ENCODE assay signal across 1 cellular context in genomic region chr2:11750422-11750821, GRCh38.
TF ChIP-seq lines count a peak whose summit lies in the region.

No MANE protein-coding gene starts in this region.

TF ChIP-seq in HEK293, 187 proteins besides CTCF, POLR2A, EP300 and RAD21 (continued from another document):
- TF ChIP-seq, protein P1, sequence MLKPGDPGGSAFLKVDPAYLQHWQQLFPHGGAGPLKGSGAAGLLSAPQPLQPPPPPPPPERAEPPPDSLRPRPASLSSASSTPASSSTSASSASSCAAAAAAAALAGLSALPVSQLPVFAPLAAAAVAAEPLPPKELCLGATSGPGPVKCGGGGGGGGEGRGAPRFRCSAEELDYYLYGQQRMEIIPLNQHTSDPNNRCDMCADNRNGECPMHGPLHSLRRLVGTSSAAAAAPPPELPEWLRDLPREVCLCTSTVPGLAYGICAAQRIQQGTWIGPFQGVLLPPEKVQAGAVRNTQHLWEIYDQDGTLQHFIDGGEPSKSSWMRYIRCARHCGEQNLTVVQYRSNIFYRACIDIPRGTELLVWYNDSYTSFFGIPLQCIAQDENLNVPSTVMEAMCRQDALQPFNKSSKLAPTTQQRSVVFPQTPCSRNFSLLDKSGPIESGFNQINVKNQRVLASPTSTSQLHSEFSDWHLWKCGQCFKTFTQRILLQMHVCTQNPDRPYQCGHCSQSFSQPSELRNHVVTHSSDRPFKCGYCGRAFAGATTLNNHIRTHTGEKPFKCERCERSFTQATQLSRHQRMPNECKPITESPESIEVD (tag by site-specific recombination; IDR thresholded peaks at IDR 0.05) = peak; percentile 49
- TF ChIP-seq ZBTB17 (tag by site-specific recombination; IDR thresholded peaks at IDR 0.05) (peak; percentile 64; the same call in 1 of the 2 replicates), ZNF677 (tag by site-specific recombination; IDR thresholded peaks at IDR 0.05) (no peak), KLF10 (tag by site-specific recombination; IDR thresholded peaks at IDR 0.05) (peak; percentile 72)
- TF ChIP-seq, protein P2, sequence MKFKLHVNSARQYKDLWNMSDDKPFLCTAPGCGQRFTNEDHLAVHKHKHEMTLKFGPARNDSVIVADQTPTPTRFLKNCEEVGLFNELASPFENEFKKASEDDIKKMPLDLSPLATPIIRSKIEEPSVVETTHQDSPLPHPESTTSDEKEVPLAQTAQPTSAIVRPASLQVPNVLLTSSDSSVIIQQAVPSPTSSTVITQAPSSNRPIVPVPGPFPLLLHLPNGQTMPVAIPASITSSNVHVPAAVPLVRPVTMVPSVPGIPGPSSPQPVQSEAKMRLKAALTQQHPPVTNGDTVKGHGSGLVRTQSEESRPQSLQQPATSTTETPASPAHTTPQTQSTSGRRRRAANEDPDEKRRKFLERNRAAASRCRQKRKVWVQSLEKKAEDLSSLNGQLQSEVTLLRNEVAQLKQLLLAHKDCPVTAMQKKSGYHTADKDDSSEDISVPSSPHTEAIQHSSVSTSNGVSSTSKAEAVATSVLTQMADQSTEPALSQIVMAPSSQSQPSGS (tag by site-specific recombination; IDR thresholded peaks at IDR 0.05; ENCODE audit: low read depth) = peak; percentile 61; the same call in 1 of the 2 replicates
